11 cellular contexts compared by ENCODE assay signal in genomic region chr22:45201678-45202332, GRCh38. TPM values are rescaled to one million over a fixed set of nuclear protein-coding genes. Genes with fewer than 3 reads are reported as not detected.
DNase-seq lines count a peak whose midpoint lies in the region; TF ChIP-seq lines count a peak whose summit lies in the region.
"Had no signal": no experiment of that assay in that cellular context is flagged by ENCODE, and none has a peak within 500 bp of the region (broad histone marks: within the 10 kb centered on the region; RNA-seq: fewer than 3 reads in every experiment).

No MANE protein-coding gene starts in this region.

- TF ChIP-seq CTCF in adrenal gland (IDR thresholded peaks at IDR 0.05) (no peak), fibroblast of villous mesenchyme (IDR thresholded peaks at IDR 0.05; ENCODE audit: insufficient read depth, low read depth, low read length) (no peak), stomach (IDR thresholded peaks at IDR 0.05) (no peak), SK-N-SH (IDR thresholded peaks at IDR 0.05) (no peak)

- H3K9me2 ChIP-seq in SK-N-SH, result no peaks in the 10 kb centered on the region

- peaks cover 4% of the 10 kb centered on the region for H3F3A ChIP-seq in SK-N-SH (replicated peaks; ENCODE audit: insufficient read depth)

- H3K9me3 ChIP-seq in adrenal gland (replicated peaks in 1 of 3) (no peaks in the 10 kb centered on the region), stomach (no peaks in the 10 kb centered on the region), SK-N-SH (no peaks in the 10 kb centered on the region)

- H2AFZ ChIP-seq in SK-N-SH (ENCODE audit: low read depth), result no peak overlapping the region

- no peak overlapping the region for H3K9ac ChIP-seq in SK-N-SH

- no peak for TF ChIP-seq POLR2A in adrenal gland (IDR thresholded peaks at IDR 0.05)
- no peak for TF ChIP-seq POLR2A in stomach (IDR thresholded peaks at IDR 0.05)

- 0 out of 2 replicates have a peak, but pooled peaks cover 6% of the 10 kb centered on the region for H4K20me1 ChIP-seq in SK-N-SH (ENCODE audit: insufficient read depth)

- TF ChIP-seq RAD21 in SK-N-SH (IDR thresholded peaks at IDR 0.05; ENCODE audit: low read length), result no peak

- POLR2A ChIA-PET in SK-N-SH (lab: Yijun Ruan, JAX), result no interaction called here

- H3K27ac ChIP-seq in adrenal gland (peak overlapping the region; percentile 60 to 91 (median 88)), stomach (peak overlapping the region in 4 of 5 donors; percentile 21 to 59 (median 26)), SK-N-SH (ENCODE audit: low read depth in 2 of 2, low read length in 1 of 2) (no peak overlapping the region)

- CTCF ChIA-PET in SK-N-SH (lab: Yijun Ruan, JAX), result no interaction called here

- intact Hi-C loops in adrenal gland (cut with DNase I) (no loop called here), stomach (cut with DNase I; ENCODE audit: low total_unique reads) (no loop called here)

- H3K4me2 ChIP-seq in SK-N-SH, result no peak overlapping the region

- H3K27me3 ChIP-seq in adrenal gland, result no peaks in the 10 kb centered on the region
- H3K27me3 ChIP-seq in stomach, result no peaks in the 10 kb centered on the region
- H3K27me3 ChIP-seq in SK-N-SH (ENCODE audit: insufficient read depth), result no peaks in the 10 kb centered on the region

- peak; percentile 34 for DNase-seq in DMS53 (lab: John Stamatoyannopoulos, UW)
- no peak for DNase-seq in DMS53 treated with DMSO at 0.1 percent for 48 hours (lab: John Stamatoyannopoulos, UW; ENCODE audit: unreplicated experiment)
- peak in 1 of 7 donors; percentile 23 for DNase-seq in adrenal gland
- peak; percentile 99 for DNase-seq in fibroblast of villous mesenchyme (ENCODE audit: low read depth)
- no peak for DNase-seq in stomach
- no peak for DNase-seq in iPS-NIHi7 (ENCODE audit: extremely low spot score)
- no peak for DNase-seq in inferior parietal cortex (ENCODE audit: extremely low spot score)
- no peak for DNase-seq in SK-N-SH
- DNase-seq: 8988T, NCI-H2081 treated with DMSO at 0.1 percent for 48 hours, SHP77 had no signal

- H3K79me2 ChIP-seq in SK-N-SH (ENCODE audit: insufficient read depth), result 0 out of 2 replicates have a peak, but pooled peaks cover 2% of the 10 kb centered on the region

- H3K36me3 ChIP-seq in adrenal gland (replicated peaks in 1 of 2) (peaks cover 0 to 69% of the 10 kb centered on the region in 2 donors), stomach (peaks cover 38 to 91% (median 82%) of the 10 kb centered on the region in 4 donors), SK-N-SH (replicated peaks in 1 of 2; ENCODE audit: control insufficient read depth in 1 of 2, insufficient read depth in 2 of 2, low read length in 1 of 2) (peaks cover 12 to 63% of the 10 kb centered on the region in 2 experiments)

- H3K4me3 ChIP-seq in adrenal gland, result no peak overlapping the region
- no peak overlapping the region for H3K4me3 ChIP-seq in fibroblast of villous mesenchyme (ENCODE audit: low read depth, low read length)
- H3K4me3 ChIP-seq in stomach, result no peak overlapping the region
- H3K4me3 ChIP-seq in SK-N-SH (ENCODE audit: low read depth in 2 of 2, low read length in 1 of 2), result no peak overlapping the region

- TF ChIP-seq EP300 in stomach (IDR thresholded peaks at IDR 0.05) (no peak), SK-N-SH (IDR thresholded peaks at IDR 0.05; ENCODE audit: borderline replicate concordance in 1 of 2, low read depth in 1 of 2, low read length in 1 of 2) (no peak)

- H3K4me1 ChIP-seq in adrenal gland (replicated peaks in 1 of 2), result peaks cover 14 to 16% of the 10 kb centered on the region in 2 donors
- peaks cover 14 to 25% (median 18%) of the 10 kb centered on the region in 4 donors for H3K4me1 ChIP-seq in stomach
- no peaks in the 10 kb centered on the region; a peak in 1 of 4 replicates for H3K4me1 ChIP-seq in SK-N-SH (ENCODE audit: control insufficient read depth in 1 of 2, insufficient read depth in 2 of 2, low read depth in 1 of 2, low read length in 1 of 2)

- 59 to 79% (median 71%) methylated on average over 7 to 9 of the region's 9 CpGs for WGBS in adrenal gland, 4 donors
- WGBS in stomach, 5 donors, result 23 to 44% (median 33%) methylated on average over 9 of the region's 9 CpGs
- 82% methylated on average over 8 of the region's 9 CpGs for WGBS in SK-N-SH (ENCODE audit: low lambda C conversion rate)

TF ChIP-seq in SK-N-SH, 30 proteins besides CTCF, POLR2A, EP300 and RAD21:
- TF ChIP-seq FOSL2 (IDR thresholded peaks at IDR 0.05; ENCODE audit: borderline replicate concordance, low read depth), result no peak
- TF ChIP-seq TCF12 (IDR thresholded peaks at IDR 0.05), result no peak
- no peak for TF ChIP-seq NFIC (IDR thresholded peaks at IDR 0.05; ENCODE audit: borderline replicate concordance)
- no peak for TF ChIP-seq USF2 (IDR thresholded peaks at IDR 0.05; ENCODE audit: borderline replicate concordance, low read depth, low read length)
- no peak for TF ChIP-seq GATA2 (CRISPR knock-in tag; IDR thresholded peaks at IDR 0.05)
- TF ChIP-seq RCOR1 (IDR thresholded peaks at IDR 0.05; ENCODE audit: low read length), result no peak
- TF ChIP-seq FOXJ3 (CRISPR knock-in tag; IDR thresholded peaks at IDR 0.05), result no peak
- TF ChIP-seq, protein P1, sequence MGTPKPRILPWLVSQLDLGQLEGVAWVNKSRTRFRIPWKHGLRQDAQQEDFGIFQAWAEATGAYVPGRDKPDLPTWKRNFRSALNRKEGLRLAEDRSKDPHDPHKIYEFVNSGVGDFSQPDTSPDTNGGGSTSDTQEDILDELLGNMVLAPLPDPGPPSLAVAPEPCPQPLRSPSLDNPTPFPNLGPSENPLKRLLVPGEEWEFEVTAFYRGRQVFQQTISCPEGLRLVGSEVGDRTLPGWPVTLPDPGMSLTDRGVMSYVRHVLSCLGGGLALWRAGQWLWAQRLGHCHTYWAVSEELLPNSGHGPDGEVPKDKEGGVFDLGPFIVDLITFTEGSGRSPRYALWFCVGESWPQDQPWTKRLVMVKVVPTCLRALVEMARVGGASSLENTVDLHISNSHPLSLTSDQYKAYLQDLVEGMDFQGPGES (IDR thresholded peaks at IDR 0.05; ENCODE audit: low read depth, low read length), result no peak
- TF ChIP-seq TEAD4 (IDR thresholded peaks at IDR 0.05; ENCODE audit: borderline replicate concordance, insufficient read depth), result no peak

RNA-seq across cellular contexts. Expression of gene NUP50, which starts 38.1 kb away (rescaled TPM):
- total RNA-seq in adrenal gland, result 100 to 1,000 TPM in 2 of 8 donors, 10 to 100 TPM in 6; 48.9 to 126 (median 69.9) TPM
- polyA plus RNA-seq in adrenal gland, result 10 to 100 TPM; 14.9 to 45.9 (median 23.1) TPM
- 37.4 and 41.9 TPM in 2 replicates for total RNA-seq in fibroblast of villous mesenchyme
- 100 to 1,000 TPM in 4 of 5 donors, 10 to 100 TPM in 1; 69.9 to 443 (median 162) TPM for total RNA-seq in stomach
- 10 to 100 TPM; 14.6 to 30.4 (median 15.6) TPM for polyA plus RNA-seq in stomach
- polyA plus RNA-seq in SK-N-SH (2012; rRNA removed), result 4.7 and 7.3 TPM in 2 replicates
- polyA plus RNA-seq in SK-N-SH (2012; cell fraction: cytosol; rRNA removed), result 6.2 and 7.0 TPM in 2 replicates
- 7.9 and 8.9 TPM in 2 replicates for polyA plus RNA-seq in SK-N-SH (2012; cell fraction: nucleus; rRNA removed)

RNA-seq across cellular contexts. Expression of gene KIAA0930, which starts 38.9 kb away (rescaled TPM):
- total RNA-seq in adrenal gland, result 100 to 1,000 TPM in 4 of 8 donors, 10 to 100 TPM in 4; 52.7 to 142 (median 96.4) TPM
- 100 to 1,000 TPM in 2 of 3 donors, 10 to 100 TPM in 1; 43.3 to 183 (median 152) TPM for polyA plus RNA-seq in adrenal gland
- total RNA-seq in fibroblast of villous mesenchyme, result 44.5 and 55.4 TPM in 2 replicates
- 10 to 100 TPM in 4 of 5 donors, 1 to 10 TPM in 1; 7.1 to 42.3 (median 11.3) TPM for total RNA-seq in stomach
- polyA plus RNA-seq in stomach, result 10 to 100 TPM; 21.7 to 26.6 (median 25.2) TPM
- polyA plus RNA-seq in SK-N-SH (2012; rRNA removed), result 55.9 and 80.8 TPM in 2 replicates
- polyA plus RNA-seq in SK-N-SH (2012; cell fraction: cytosol; rRNA removed), result 31.0 and 38.2 TPM in 2 replicates
- polyA plus RNA-seq in SK-N-SH (2012; cell fraction: nucleus; rRNA removed), result 228 and 274 TPM in 2 replicates

Comparison
In these comparisons a context has a peak if more than half of its experiments do, and no peak if none do; other contexts are left out.
1. DNase-seq: peak in DMS53 (single experiment) and fibroblast of villous mesenchyme (single experiment); none in DMS53 treated with DMSO at 0.1 percent for 48 hours (single experiment), stomach (single experiment), iPS-NIHi7 (single experiment), inferior parietal cortex (single experiment) and SK-N-SH (single experiment).
2. H3K27ac ChIP-seq: peak in adrenal gland (5 of 5) and stomach (4 of 5); none in SK-N-SH (0 of 2).